Comparison of ENCODE assay signal across 1 cellular context in the genomic region with DNA sequence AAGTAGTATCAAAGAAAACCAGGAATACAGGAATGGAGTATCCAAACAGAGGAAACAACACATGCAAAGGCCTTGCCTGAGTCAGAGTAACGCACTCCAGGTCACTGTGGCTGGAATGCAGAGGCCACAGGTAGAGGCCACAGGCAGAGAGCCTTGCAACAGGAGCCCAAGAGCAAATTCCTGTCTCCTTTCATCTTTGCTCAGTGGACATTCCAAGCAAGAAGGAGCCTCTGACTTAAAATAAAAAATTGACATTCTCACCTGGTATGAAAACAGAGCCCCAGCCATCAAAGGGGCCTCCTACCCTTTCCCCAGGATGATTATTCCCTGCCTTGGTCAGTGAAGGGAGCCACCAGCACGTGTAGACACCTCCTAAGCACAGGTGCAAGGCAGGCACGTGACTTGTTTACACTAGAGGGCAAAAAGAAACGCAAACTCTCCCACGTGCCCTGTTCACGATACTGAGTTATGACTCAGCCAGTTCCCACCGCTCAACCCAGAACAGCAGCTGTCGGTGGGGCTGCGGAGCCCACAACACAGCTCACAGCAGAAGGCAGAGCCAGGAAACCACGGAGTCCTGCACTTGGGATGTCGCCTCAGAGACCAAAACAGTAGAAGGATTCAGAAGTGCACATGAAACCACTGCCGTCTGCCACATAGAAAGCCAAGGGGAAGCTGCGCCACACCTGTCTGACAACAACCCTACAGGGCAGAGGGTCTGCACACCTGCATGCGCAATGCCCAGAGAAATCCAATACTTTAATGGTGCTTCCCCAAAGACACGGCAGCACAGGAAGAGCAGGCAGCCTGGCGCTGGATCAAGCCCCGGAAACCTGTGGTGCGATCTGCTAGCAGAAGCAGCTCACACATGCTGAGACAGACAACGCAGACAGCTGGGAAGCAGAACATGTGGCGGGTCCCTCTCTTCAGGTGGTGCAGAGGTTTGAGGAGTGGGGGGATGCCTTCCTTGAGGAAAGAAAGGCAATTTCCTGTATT.
A peak's percentile ranks its signal among the peaks of the same experiment; 100 is the strongest.
TF ChIP-seq lines count a peak whose summit lies in the region.

No MANE protein-coding gene starts in this region.

TF ChIP-seq in HepG2, 621 proteins besides CTCF, POLR2A, EP300 and RAD21 (continued from another document and continues in another):
- TF ChIP-seq, protein P1, sequence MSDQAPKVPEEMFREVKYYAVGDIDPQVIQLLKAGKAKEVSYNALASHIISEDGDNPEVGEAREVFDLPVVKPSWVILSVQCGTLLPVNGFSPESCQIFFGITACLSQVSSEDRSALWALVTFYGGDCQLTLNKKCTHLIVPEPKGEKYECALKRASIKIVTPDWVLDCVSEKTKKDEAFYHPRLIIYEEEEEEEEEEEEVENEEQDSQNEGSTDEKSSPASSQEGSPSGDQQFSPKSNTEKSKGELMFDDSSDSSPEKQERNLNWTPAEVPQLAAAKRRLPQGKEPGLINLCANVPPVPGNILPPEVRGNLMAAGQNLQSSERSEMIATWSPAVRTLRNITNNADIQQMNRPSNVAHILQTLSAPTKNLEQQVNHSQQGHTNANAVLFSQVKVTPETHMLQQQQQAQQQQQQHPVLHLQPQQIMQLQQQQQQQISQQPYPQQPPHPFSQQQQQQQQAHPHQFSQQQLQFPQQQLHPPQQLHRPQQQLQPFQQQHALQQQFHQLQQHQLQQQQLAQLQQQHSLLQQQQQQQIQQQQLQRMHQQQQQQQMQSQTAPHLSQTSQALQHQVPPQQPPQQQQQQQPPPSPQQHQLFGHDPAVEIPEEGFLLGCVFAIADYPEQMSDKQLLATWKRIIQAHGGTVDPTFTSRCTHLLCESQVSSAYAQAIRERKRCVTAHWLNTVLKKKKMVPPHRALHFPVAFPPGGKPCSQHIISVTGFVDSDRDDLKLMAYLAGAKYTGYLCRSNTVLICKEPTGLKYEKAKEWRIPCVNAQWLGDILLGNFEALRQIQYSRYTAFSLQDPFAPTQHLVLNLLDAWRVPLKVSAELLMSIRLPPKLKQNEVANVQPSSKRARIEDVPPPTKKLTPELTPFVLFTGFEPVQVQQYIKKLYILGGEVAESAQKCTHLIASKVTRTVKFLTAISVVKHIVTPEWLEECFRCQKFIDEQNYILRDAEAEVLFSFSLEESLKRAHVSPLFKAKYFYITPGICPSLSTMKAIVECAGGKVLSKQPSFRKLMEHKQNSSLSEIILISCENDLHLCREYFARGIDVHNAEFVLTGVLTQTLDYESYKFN (CRISPR knock-in tag; conservative IDR thresholded peaks at IDR 0.05): peak; percentile 87
- no peak for TF ChIP-seq ZNF17 (CRISPR knock-in tag; IDR thresholded peaks at IDR 0.05)
- peak; percentile 83 for TF ChIP-seq ZFX (CRISPR knock-in tag; IDR thresholded peaks at IDR 0.05; ENCODE audit: low read depth)
- TF ChIP-seq, protein P2, sequence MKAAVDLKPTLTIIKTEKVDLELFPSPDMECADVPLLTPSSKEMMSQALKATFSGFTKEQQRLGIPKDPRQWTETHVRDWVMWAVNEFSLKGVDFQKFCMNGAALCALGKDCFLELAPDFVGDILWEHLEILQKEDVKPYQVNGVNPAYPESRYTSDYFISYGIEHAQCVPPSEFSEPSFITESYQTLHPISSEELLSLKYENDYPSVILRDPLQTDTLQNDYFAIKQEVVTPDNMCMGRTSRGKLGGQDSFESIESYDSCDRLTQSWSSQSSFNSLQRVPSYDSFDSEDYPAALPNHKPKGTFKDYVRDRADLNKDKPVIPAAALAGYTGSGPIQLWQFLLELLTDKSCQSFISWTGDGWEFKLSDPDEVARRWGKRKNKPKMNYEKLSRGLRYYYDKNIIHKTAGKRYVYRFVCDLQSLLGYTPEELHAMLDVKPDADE (CRISPR knock-in tag; IDR thresholded peaks at IDR 0.05): no peak; the same call in 1 of the 2 replicates
- peak; percentile 53 for TF ChIP-seq CBX1 (IDR thresholded peaks at IDR 0.05; ENCODE audit: low read depth)
- TF ChIP-seq ETV6 (CRISPR knock-in tag; conservative IDR thresholded peaks at IDR 0.05): peak; percentile 91
- TF ChIP-seq, protein P3, sequence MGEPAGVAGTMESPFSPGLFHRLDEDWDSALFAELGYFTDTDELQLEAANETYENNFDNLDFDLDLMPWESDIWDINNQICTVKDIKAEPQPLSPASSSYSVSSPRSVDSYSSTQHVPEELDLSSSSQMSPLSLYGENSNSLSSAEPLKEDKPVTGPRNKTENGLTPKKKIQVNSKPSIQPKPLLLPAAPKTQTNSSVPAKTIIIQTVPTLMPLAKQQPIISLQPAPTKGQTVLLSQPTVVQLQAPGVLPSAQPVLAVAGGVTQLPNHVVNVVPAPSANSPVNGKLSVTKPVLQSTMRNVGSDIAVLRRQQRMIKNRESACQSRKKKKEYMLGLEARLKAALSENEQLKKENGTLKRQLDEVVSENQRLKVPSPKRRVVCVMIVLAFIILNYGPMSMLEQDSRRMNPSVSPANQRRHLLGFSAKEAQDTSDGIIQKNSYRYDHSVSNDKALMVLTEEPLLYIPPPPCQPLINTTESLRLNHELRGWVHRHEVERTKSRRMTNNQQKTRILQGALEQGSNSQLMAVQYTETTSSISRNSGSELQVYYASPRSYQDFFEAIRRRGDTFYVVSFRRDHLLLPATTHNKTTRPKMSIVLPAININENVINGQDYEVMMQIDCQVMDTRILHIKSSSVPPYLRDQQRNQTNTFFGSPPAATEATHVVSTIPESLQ (CRISPR knock-in tag; conservative IDR thresholded peaks at IDR 0.05): no peak
- TF ChIP-seq STAG1 (CRISPR knock-in tag; IDR thresholded peaks at IDR 0.05): peak; percentile 22
- TF ChIP-seq FOXA3 (CRISPR knock-in tag; IDR thresholded peaks at IDR 0.05): peak; percentile 78
- no peak for TF ChIP-seq ZNF572 (CRISPR knock-in tag; IDR thresholded peaks at IDR 0.05)
- TF ChIP-seq BORCS8-MEF2B (CRISPR knock-in tag; IDR thresholded peaks at IDR 0.05): peak; percentile 75
- no peak for TF ChIP-seq ZNF282 (IDR thresholded peaks at IDR 0.05; ENCODE audit: partially characterized antibody)
- TF ChIP-seq ZNF335 (CRISPR knock-in tag; IDR thresholded peaks at IDR 0.05): no peak
- peak; percentile 96 for TF ChIP-seq ZNF746 (CRISPR knock-in tag; IDR thresholded peaks at IDR 0.05)
- no peak for TF ChIP-seq XBP1 (CRISPR knock-in tag; IDR thresholded peaks at IDR 0.05)
- no peak for TF ChIP-seq ZNF776 (CRISPR knock-in tag; IDR thresholded peaks at IDR 0.05)
- TF ChIP-seq, protein P4, sequence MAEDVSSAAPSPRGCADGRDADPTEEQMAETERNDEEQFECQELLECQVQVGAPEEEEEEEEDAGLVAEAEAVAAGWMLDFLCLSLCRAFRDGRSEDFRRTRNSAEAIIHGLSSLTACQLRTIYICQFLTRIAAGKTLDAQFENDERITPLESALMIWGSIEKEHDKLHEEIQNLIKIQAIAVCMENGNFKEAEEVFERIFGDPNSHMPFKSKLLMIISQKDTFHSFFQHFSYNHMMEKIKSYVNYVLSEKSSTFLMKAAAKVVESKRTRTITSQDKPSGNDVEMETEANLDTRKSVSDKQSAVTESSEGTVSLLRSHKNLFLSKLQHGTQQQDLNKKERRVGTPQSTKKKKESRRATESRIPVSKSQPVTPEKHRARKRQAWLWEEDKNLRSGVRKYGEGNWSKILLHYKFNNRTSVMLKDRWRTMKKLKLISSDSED (CRISPR knock-in tag; IDR thresholded peaks at IDR 0.05): no peak
- TF ChIP-seq ZNF720 (CRISPR knock-in tag; IDR thresholded peaks at IDR 0.05): no peak
- TF ChIP-seq ZNF552 (CRISPR knock-in tag; IDR thresholded peaks at IDR 0.05; ENCODE audit: borderline replicate concordance): no peak
- TF ChIP-seq, protein P5, sequence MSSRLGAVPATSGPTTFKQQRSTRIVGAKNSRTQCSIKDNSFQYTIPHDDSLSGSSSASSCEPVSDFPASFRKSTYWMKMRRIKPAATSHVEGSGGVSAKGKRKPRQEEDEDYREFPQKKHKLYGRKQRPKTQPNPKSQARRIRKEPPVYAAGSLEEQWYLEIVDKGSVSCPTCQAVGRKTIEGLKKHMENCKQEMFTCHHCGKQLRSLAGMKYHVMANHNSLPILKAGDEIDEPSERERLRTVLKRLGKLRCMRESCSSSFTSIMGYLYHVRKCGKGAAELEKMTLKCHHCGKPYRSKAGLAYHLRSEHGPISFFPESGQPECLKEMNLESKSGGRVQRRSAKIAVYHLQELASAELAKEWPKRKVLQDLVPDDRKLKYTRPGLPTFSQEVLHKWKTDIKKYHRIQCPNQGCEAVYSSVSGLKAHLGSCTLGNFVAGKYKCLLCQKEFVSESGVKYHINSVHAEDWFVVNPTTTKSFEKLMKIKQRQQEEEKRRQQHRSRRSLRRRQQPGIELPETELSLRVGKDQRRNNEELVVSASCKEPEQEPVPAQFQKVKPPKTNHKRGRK (CRISPR knock-in tag; IDR thresholded peaks at IDR 0.05): 0 out of 2 replicates have a peak, but pooled peaks have one; percentile 8
- peak; percentile 68 for TF ChIP-seq ARNT2 (CRISPR knock-in tag; IDR thresholded peaks at IDR 0.05; ENCODE audit: low read depth)
- peak; percentile 85 for TF ChIP-seq TGIF2 (CRISPR knock-in tag; IDR thresholded peaks at IDR 0.05)
- TF ChIP-seq, protein P6, sequence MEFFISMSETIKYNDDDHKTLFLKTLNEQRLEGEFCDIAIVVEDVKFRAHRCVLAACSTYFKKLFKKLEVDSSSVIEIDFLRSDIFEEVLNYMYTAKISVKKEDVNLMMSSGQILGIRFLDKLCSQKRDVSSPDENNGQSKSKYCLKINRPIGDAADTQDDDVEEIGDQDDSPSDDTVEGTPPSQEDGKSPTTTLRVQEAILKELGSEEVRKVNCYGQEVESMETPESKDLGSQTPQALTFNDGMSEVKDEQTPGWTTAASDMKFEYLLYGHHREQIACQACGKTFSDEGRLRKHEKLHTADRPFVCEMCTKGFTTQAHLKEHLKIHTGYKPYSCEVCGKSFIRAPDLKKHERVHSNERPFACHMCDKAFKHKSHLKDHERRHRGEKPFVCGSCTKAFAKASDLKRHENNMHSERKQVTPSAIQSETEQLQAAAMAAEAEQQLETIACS (CRISPR knock-in tag; IDR thresholded peaks at IDR 0.05): no peak
- peak; percentile 82 for TF ChIP-seq ZNF263 (CRISPR knock-in tag; IDR thresholded peaks at IDR 0.05)
- peak; percentile 77 for TF ChIP-seq IRF2 (CRISPR knock-in tag; IDR thresholded peaks at IDR 0.05)
- peak; percentile 57; the same call in 1 of the 2 replicates for TF ChIP-seq HOXD1 (CRISPR knock-in tag; IDR thresholded peaks at IDR 0.05)
- TF ChIP-seq ZNF441 (CRISPR knock-in tag; IDR thresholded peaks at IDR 0.05; ENCODE audit: borderline replicate concordance): peak; percentile 66; the same call in 1 of the 2 replicates
- 0 out of 2 replicates have a peak, but pooled peaks have one; percentile 24 for TF ChIP-seq ZNF460 (CRISPR knock-in tag; IDR thresholded peaks at IDR 0.05; ENCODE audit: borderline replicate concordance)
- TF ChIP-seq ZNF224 (CRISPR knock-in tag; IDR thresholded peaks at IDR 0.05): peak; percentile 70; the same call in 1 of the 2 replicates
- TF ChIP-seq, protein P7, sequence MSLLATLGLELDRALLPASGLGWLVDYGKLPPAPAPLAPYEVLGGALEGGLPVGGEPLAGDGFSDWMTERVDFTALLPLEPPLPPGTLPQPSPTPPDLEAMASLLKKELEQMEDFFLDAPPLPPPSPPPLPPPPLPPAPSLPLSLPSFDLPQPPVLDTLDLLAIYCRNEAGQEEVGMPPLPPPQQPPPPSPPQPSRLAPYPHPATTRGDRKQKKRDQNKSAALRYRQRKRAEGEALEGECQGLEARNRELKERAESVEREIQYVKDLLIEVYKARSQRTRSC (CRISPR knock-in tag; IDR thresholded peaks at IDR 0.05; ENCODE audit: low read depth): peak; percentile 42; the same call in 1 of the 2 replicates
- TF ChIP-seq FOSL2 (CRISPR knock-in tag; IDR thresholded peaks at IDR 0.05): peak; percentile 96
- TF ChIP-seq MBNL3 (CRISPR knock-in tag; conservative IDR thresholded peaks at IDR 0.05): no peak
- peak; percentile 47; the same call in 1 of the 2 replicates for TF ChIP-seq ZNF749 (CRISPR knock-in tag; IDR thresholded peaks at IDR 0.05; ENCODE audit: borderline replicate concordance)
- TF ChIP-seq KAT7 (CRISPR knock-in tag; IDR thresholded peaks at IDR 0.05; ENCODE audit: borderline replicate concordance): no peak
- peak; percentile 47; the same call in 1 of the 2 replicates for TF ChIP-seq ZNF205 (CRISPR knock-in tag; IDR thresholded peaks at IDR 0.05)
- peak; percentile 91; the same call in 1 of the 2 replicates for TF ChIP-seq SRY (CRISPR knock-in tag; IDR thresholded peaks at IDR 0.05)
- TF ChIP-seq, protein P8, sequence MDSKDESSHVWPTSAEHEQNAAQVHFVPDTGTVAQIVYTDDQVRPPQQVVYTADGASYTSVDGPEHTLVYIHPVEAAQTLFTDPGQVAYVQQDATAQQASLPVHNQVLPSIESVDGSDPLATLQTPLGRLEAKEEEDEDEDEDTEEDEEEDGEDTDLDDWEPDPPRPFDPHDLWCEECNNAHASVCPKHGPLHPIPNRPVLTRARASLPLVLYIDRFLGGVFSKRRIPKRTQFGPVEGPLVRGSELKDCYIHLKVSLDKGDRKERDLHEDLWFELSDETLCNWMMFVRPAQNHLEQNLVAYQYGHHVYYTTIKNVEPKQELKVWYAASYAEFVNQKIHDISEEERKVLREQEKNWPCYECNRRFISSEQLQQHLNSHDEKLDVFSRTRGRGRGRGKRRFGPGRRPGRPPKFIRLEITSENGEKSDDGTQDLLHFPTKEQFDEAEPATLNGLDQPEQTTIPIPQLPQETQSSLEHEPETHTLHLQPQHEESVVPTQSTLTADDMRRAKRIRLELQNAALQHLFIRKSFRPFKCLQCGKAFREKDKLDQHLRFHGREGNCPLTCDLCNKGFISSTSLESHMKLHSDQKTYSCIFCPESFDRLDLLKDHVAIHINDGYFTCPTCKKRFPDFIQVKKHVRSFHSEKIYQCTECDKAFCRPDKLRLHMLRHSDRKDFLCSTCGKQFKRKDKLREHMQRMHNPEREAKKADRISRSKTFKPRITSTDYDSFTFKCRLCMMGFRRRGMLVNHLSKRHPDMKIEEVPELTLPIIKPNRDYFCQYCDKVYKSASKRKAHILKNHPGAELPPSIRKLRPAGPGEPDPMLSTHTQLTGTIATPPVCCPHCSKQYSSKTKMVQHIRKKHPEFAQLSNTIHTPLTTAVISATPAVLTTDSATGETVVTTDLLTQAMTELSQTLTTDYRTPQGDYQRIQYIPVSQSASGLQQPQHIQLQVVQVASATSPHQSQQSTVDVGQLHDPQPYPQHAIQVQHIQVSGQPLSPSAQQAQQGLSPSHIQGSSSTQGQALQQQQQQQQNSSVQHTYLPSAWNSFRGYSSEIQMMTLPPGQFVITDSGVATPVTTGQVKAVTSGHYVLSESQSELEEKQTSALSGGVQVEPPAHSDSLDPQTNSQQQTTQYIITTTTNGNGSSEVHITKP (CRISPR knock-in tag; IDR thresholded peaks at IDR 0.05; ENCODE audit: low read depth): no peak
- 0 out of 2 replicates have a peak, but pooled peaks have one; percentile 38 for TF ChIP-seq SIN3A (IDR thresholded peaks at IDR 0.05; ENCODE audit: borderline replicate concordance, low read depth, low read length)
- TF ChIP-seq, protein P9, sequence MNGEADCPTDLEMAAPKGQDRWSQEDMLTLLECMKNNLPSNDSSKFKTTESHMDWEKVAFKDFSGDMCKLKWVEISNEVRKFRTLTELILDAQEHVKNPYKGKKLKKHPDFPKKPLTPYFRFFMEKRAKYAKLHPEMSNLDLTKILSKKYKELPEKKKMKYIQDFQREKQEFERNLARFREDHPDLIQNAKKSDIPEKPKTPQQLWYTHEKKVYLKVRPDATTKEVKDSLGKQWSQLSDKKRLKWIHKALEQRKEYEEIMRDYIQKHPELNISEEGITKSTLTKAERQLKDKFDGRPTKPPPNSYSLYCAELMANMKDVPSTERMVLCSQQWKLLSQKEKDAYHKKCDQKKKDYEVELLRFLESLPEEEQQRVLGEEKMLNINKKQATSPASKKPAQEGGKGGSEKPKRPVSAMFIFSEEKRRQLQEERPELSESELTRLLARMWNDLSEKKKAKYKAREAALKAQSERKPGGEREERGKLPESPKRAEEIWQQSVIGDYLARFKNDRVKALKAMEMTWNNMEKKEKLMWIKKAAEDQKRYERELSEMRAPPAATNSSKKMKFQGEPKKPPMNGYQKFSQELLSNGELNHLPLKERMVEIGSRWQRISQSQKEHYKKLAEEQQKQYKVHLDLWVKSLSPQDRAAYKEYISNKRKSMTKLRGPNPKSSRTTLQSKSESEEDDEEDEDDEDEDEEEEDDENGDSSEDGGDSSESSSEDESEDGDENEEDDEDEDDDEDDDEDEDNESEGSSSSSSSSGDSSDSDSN (CRISPR knock-in tag; IDR thresholded peaks at IDR 0.05): peak; percentile 67
- TF ChIP-seq REXO4 (CRISPR knock-in tag; IDR thresholded peaks at IDR 0.05; ENCODE audit: borderline replicate concordance): no peak
- peak; percentile 74 for TF ChIP-seq MED13 (CRISPR knock-in tag; IDR thresholded peaks at IDR 0.05)
